13 cellular contexts compared by ENCODE assay signal in genomic region chr16:82625066-82625968, GRCh38. TPM values are rescaled to one million over a fixed set of nuclear protein-coding genes. Genes with fewer than 3 reads are reported as not detected.
"Had no signal": no experiment of that assay in that cellular context is flagged by ENCODE, and none has a peak within 500 bp of the region (broad histone marks: within the 10 kb centered on the region; RNA-seq: fewer than 3 reads in every experiment).

No MANE protein-coding gene starts in this region.

- H3K9me3 ChIP-seq: neutrophil, spleen, stomach, thoracic aorta had no signal

- H3K36me3 ChIP-seq: neutrophil, spleen, stomach, thoracic aorta had no signal

- H3K4me3 Mint-ChIP-seq: activated naive CD8-positive, alpha-beta T cell treated with anti-CD3 and anti-CD28 coated beads, Interleukin-2, amount 10 ng/mL, durations not matched to agents 7 days and 5 days; natural killer cell had no signal

- FAIRE-seq: kidney had no signal

- DNase-seq: activated CD4-positive, CD25-positive, alpha-beta regulatory T cell treated with anti-CD3 and anti-CD28 coated beads, Interleukin-2, amount 50 U/mL, for 72 hours; activated naive CD4-positive, alpha-beta T cell; activated naive CD8-positive, alpha-beta T cell treated with anti-CD3 and anti-CD28 coated beads, Interleukin-2, amount 10 ng/mL, durations not matched to agents 7 days and 5 days; activated T-cell treated with anti-CD3 and anti-CD28 coated beads for 4 hours; hippocampal formation; kidney; mesenchymal stem cell; natural killer cell; spleen; stomach had no signal

- H3K36me3 Mint-ChIP-seq: activated naive CD8-positive, alpha-beta T cell treated with anti-CD3 and anti-CD28 coated beads, Interleukin-2, amount 10 ng/mL, durations not matched to agents 7 days and 5 days; natural killer cell had no signal

- H3K27ac Mint-ChIP-seq: activated naive CD8-positive, alpha-beta T cell treated with anti-CD3 and anti-CD28 coated beads, Interleukin-2, amount 10 ng/mL, durations not matched to agents 7 days and 5 days; natural killer cell had no signal

- H3K4me3 ChIP-seq: spleen, stomach had no signal

- H3K4me1 Mint-ChIP-seq: activated naive CD8-positive, alpha-beta T cell treated with anti-CD3 and anti-CD28 coated beads, Interleukin-2, amount 10 ng/mL, durations not matched to agents 7 days and 5 days had no signal

- ATAC-seq: esophagus mucosa, natural killer cell had no signal

- H3K9me3 Mint-ChIP-seq: activated naive CD8-positive, alpha-beta T cell treated with anti-CD3 and anti-CD28 coated beads, Interleukin-2, amount 10 ng/mL, durations not matched to agents 7 days and 5 days; natural killer cell had no signal

- H3K27ac ChIP-seq: neutrophil, spleen, stomach had no signal

RNA-seq across cellular contexts. Expression of gene CDH13, which starts 1.5 kb away (rescaled TPM):
- total RNA-seq: activated naive CD8-positive, alpha-beta T cell treated with anti-CD3 and anti-CD28 coated beads, Interleukin-2, amount 10 ng/mL, durations not matched to agents 7 days and 5 days; natural killer cell had no signal
